ENCODE assay signal across 1 cellular context in the genomic region with DNA sequence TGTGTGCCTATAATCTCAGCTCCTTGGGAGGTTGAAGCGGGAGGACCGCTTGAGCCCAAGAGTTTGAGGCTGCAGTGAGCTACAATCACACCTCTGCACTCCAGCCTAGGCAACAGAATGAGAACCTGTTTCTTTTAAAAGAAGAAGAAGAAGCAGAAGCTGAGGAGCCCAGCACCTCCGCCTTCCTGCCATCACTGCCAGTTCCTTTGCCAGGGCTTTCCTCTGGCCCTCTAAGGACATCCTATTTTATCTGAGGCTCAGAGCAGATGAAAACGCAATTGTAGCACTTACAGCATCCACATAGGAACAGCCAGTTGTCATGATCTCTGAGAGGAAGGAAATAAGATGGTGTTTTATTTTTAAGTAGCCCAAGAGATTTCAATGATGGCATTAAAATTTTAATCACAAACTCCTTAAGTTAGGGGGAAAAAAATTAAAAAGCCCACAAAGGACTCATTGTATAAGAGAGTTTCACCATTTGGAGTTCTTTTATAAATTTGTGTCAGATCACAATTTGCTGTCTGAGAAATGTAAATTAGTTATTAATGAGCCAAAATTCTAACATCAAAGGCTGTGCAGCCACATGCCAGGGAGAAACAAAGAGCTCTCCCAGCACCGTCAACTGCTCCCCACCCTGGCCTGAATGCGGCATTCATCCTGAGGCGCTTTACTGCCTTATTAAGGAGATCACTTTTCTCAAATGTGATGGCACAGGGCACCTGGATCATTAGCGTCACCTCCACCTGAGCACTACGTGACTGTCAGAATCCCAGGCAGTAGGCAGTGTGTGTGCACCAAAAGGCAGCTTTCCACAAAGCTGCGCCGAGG.
TF ChIP-seq lines count a peak whose summit lies in the region.

No MANE protein-coding gene starts in this region.

TF ChIP-seq in GM23338, 12 proteins besides CTCF, POLR2A, EP300 and RAD21:
- TF ChIP-seq ETS1 (IDR thresholded peaks at IDR 0.05) = no peak
- TF ChIP-seq POLR2AphosphoS5 (IDR thresholded peaks at IDR 0.05; ENCODE audit: low read depth) = no peak
- no peak for TF ChIP-seq ZNF331 (CRISPR knock-in tag; IDR thresholded peaks at IDR 0.05; ENCODE audit: low read depth)
- no peak for TF ChIP-seq ZNF114 (CRISPR knock-in tag; IDR thresholded peaks at IDR 0.05)
- TF ChIP-seq STAT1 (IDR thresholded peaks at IDR 0.05; ENCODE audit: unreplicated experiment) = no peak
- TF ChIP-seq CREB1 (CRISPR knock-in tag; IDR thresholded peaks at IDR 0.05; ENCODE audit: low read depth) = no peak
- TF ChIP-seq, protein P1, sequence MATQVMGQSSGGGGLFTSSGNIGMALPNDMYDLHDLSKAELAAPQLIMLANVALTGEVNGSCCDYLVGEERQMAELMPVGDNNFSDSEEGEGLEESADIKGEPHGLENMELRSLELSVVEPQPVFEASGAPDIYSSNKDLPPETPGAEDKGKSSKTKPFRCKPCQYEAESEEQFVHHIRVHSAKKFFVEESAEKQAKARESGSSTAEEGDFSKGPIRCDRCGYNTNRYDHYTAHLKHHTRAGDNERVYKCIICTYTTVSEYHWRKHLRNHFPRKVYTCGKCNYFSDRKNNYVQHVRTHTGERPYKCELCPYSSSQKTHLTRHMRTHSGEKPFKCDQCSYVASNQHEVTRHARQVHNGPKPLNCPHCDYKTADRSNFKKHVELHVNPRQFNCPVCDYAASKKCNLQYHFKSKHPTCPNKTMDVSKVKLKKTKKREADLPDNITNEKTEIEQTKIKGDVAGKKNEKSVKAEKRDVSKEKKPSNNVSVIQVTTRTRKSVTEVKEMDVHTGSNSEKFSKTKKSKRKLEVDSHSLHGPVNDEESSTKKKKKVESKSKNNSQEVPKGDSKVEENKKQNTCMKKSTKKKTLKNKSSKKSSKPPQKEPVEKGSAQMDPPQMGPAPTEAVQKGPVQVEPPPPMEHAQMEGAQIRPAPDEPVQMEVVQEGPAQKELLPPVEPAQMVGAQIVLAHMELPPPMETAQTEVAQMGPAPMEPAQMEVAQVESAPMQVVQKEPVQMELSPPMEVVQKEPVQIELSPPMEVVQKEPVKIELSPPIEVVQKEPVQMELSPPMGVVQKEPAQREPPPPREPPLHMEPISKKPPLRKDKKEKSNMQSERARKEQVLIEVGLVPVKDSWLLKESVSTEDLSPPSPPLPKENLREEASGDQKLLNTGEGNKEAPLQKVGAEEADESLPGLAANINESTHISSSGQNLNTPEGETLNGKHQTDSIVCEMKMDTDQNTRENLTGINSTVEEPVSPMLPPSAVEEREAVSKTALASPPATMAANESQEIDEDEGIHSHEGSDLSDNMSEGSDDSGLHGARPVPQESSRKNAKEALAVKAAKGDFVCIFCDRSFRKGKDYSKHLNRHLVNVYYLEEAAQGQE (IDR thresholded peaks at IDR 0.05; ENCODE audit: unreplicated experiment) = no peak
- TF ChIP-seq, protein P2, sequence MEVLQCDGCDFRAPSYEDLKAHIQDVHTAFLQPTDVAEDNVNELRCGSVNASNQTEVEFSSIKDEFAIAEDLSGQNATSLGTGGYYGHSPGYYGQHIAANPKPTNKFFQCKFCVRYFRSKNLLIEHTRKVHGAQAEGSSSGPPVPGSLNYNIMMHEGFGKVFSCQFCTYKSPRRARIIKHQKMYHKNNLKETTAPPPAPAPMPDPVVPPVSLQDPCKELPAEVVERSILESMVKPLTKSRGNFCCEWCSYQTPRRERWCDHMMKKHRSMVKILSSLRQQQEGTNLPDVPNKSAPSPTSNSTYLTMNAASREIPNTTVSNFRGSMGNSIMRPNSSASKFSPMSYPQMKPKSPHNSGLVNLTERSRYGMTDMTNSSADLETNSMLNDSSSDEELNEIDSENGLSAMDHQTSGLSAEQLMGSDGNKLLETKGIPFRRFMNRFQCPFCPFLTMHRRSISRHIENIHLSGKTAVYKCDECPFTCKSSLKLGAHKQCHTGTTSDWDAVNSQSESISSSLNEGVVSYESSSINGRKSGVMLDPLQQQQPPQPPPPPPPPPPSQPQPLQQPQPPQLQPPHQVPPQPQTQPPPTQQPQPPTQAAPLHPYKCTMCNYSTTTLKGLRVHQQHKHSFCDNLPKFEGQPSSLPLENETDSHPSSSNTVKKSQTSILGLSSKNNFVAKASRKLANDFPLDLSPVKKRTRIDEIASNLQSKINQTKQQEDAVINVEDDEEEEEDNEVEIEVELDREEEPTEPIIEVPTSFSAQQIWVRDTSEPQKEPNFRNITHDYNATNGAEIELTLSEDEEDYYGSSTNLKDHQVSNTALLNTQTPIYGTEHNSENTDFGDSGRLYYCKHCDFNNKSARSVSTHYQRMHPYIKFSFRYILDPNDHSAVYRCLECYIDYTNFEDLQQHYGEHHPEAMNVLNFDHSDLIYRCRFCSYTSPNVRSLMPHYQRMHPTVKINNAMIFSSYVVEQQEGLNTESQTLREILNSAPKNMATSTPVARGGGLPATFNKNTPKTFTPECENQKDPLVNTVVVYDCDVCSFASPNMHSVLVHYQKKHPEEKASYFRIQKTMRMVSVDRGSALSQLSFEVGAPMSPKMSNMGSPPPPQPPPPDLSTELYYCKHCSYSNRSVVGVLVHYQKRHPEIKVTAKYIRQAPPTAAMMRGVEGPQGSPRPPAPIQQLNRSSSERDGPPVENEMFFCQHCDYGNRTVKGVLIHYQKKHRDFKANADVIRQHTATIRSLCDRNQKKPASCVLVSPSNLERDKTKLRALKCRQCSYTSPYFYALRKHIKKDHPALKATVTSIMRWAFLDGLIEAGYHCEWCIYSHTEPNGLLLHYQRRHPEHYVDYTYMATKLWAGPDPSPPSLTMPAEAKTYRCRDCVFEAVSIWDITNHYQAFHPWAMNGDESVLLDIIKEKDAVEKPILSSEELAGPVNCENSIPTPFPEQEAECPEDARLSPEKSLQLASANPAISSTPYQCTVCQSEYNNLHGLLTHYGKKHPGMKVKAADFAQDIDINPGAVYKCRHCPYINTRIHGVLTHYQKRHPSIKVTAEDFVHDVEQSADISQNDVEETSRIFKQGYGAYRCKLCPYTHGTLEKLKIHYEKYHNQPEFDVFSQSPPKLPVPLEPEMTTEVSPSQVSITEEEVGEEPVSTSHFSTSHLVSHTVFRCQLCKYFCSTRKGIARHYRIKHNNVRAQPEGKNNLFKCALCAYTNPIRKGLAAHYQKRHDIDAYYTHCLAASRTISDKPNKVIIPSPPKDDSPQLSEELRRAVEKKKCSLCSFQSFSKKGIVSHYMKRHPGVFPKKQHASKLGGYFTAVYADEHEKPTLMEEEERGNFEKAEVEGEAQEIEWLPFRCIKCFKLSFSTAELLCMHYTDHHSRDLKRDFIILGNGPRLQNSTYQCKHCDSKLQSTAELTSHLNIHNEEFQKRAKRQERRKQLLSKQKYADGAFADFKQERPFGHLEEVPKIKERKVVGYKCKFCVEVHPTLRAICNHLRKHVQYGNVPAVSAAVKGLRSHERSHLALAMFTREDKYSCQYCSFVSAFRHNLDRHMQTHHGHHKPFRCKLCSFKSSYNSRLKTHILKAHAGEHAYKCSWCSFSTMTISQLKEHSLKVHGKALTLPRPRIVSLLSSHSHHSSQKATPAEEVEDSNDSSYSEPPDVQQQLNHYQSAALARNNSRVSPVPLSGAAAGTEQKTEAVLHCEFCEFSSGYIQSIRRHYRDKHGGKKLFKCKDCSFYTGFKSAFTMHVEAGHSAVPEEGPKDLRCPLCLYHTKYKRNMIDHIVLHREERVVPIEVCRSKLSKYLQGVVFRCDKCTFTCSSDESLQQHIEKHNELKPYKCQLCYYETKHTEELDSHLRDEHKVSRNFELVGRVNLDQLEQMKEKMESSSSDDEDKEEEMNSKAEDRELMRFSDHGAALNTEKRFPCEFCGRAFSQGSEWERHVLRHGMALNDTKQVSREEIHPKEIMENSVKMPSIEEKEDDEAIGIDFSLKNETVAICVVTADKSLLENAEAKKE (CRISPR knock-in tag; IDR thresholded peaks at IDR 0.05) = no peak
- no peak for TF ChIP-seq NANOG (IDR thresholded peaks at IDR 0.05; ENCODE audit: borderline replicate concordance)
- TF ChIP-seq JUNB (IDR thresholded peaks at IDR 0.05; ENCODE audit: unreplicated experiment) = no peak
- no peak for TF ChIP-seq EZH2phosphoT487 (IDR thresholded peaks at IDR 0.05; ENCODE audit: unreplicated experiment)
- no peak for TF ChIP-seq EZH2 (IDR thresholded peaks at IDR 0.05; ENCODE audit: low read depth, unreplicated experiment)
TF ChIP-seq in GM23338: peak in this region for 0.
